Comparison of ENCODE assay signal across 23 cellular contexts in genomic region chr17:77548967-77549366, GRCh38.
DNase-seq lines count a peak whose midpoint lies in the region; ATAC-seq, FAIRE-seq and TF ChIP-seq lines count a peak whose summit lies in the region.
"Had no signal": no experiment of that assay in that cellular context is flagged by ENCODE, and none has a peak within 500 bp of the region (broad histone marks: within the 10 kb centered on the region; RNA-seq: fewer than 3 reads in every experiment).

No MANE protein-coding gene starts in this region.

- intact Hi-C loops in left lung (cut with DNase I) = loop anchor here in 1 of 2 donors (5.0 kb wide), 1 partner anchor 468 kb away; no protein-coding TSS in a partner anchor

- H3K4me3 ChIP-seq in left lung = no peak overlapping the region
- H3K4me3 ChIP-seq: hepatocyte, MG63, mucosa of descending colon, psoas muscle, testis had no signal

- peaks cover 0 to 20% of the 10 kb centered on the region in 2 donors for H3K27me3 ChIP-seq in left lung
- H3K27me3 ChIP-seq: hepatocyte, MG63, testis had no signal

- H3K27ac ChIP-seq in left lung = no peak overlapping the region
- H3K27ac ChIP-seq: 22Rv1, epithelial cell of prostate, hepatocyte, neutrophil, psoas muscle, testis had no signal

- no peak for TF ChIP-seq CTCF in left lung (IDR thresholded peaks at IDR 0.05)

- DNase-seq in SIG-M5 treated with dmso at 0.1 percent for 504 hours (lab: John Stamatoyannopoulos, UW; ENCODE audit: unreplicated experiment) (peak; percentile 76), SIG-M5 (lab: John Stamatoyannopoulos, UW) (no peak), SKM-1 treated with dmso at 0.1 percent for 144 hours (lab: John Stamatoyannopoulos, UW; ENCODE audit: unreplicated experiment) (peak; percentile 41), left lung (no peak), hippocampal formation (lab: John Stamatoyannopoulos, UW) (no peak), urothelium cell line (ENCODE audit: low spot score) (no peak), cerebellum (ENCODE audit: low spot score) (no peak)
- DNase-seq: activated CD4-positive, alpha-beta T cell treated with anti-CD3 and anti-CD28 coated beads, Interleukin-2, amount 50 U/mL, for 4 hours; activated effector memory CD4-positive, alpha-beta T cell treated with anti-CD3 and anti-CD28 coated beads, Interleukin-2, amount 50 U/mL, for 16 hours; activated naive CD8-positive, alpha-beta T cell treated with anti-CD3 and anti-CD28 coated beads, Interleukin-2, amount 50 U/mL, for 24 hours; cerebellar nuclear complex; MG63; psoas muscle; SHP77 had no signal

- no peak for FAIRE-seq in urothelium cell line (lab: Jason Lieb, UNC)
- FAIRE-seq: H54, islet of Langerhans had no signal

- ATAC-seq in left lung (peak; percentile 51), esophagus mucosa (no peak)
- ATAC-seq: activated naive CD8-positive, alpha-beta T cell treated with anti-CD3 and anti-CD28 coated beads, Interleukin-2, amount 50 U/mL, for 24 hours; psoas muscle had no signal

- H3K36me3 ChIP-seq in left lung = no peaks in the 10 kb centered on the region
- H3K36me3 ChIP-seq: MG63, neutrophil had no signal

- no peaks in the 10 kb centered on the region for H3K9me3 ChIP-seq in left lung
- H3K9me3 ChIP-seq: MG63, mucosa of descending colon, neutrophil, psoas muscle, testis had no signal

- no peaks in the 10 kb centered on the region for H3K4me1 ChIP-seq in left lung
- H3K4me1 ChIP-seq: psoas muscle, testis had no signal

Comparison
In these comparisons a context has a peak if more than half of its experiments do, and no peak if none do; other contexts are left out.
1. DNase-seq: peak in SIG-M5 treated with dmso at 0.1 percent for 504 hours (single experiment) and SKM-1 treated with dmso at 0.1 percent for 144 hours (single experiment); none in SIG-M5 (single experiment), left lung (0 of 2), hippocampal formation (0 of 2), urothelium cell line (single experiment) and cerebellum (single experiment).